ENCODE assay signal across 19 cellular contexts in the genomic region with DNA sequence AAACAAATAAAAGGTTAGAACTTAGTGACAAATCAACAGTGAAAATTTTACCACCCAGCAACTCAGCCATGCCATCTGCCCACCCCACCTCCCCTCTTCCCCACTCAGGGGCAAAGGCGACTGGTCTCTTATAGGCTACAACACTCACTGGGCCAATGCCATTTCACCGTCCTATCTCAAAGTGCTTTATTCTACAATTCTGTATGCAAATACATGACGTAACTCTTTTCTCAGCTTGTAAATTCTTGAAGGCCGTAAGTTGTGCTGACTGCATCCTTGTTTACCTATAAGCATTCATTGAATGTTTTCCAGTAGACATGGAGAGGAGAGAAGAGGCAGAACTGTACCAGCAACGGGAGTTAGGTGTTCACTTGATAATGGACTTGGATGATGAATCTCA. TPM values are rescaled to one million over a fixed set of nuclear protein-coding genes. Genes with fewer than 3 reads are reported as not detected.
"Had no signal": no experiment of that assay in that cellular context is flagged by ENCODE, and none has a peak within 500 bp of the region (broad histone marks: within the 10 kb centered on the region; RNA-seq: fewer than 3 reads in every experiment).

No MANE protein-coding gene starts in this region.

- H3K9ac ChIP-seq: parathyroid adenoma had no signal

- H3K4me3 ChIP-seq: sigmoid colon, thyroid gland had no signal

- H3K4me1 ChIP-seq: sigmoid colon, thyroid gland had no signal

- H3K27ac ChIP-seq: epithelial cell of prostate, parathyroid adenoma, sigmoid colon, thyroid gland, WERI-Rb-1 had no signal

- DNase-seq: activated CD4-positive, alpha-beta T cell treated with anti-CD3 and anti-CD28 coated beads for 1 hour; activated CD8-positive, alpha-beta memory T cell treated with anti-CD3 and anti-CD28 coated beads for 24 hours; activated CD8-positive, alpha-beta memory T cell treated with anti-CD3 and anti-CD28 coated beads, Interleukin-2, amount 50 U/mL, for 48 hours; activated effector memory CD4-positive, alpha-beta T cell treated with anti-CD3 and anti-CD28 coated beads, Interleukin-2, amount 50 U/mL, for 16 hours; activated T-cell treated with anti-CD3 and anti-CD28 coated beads, Interleukin-2, amount 50 U/mL, for 48 hours; dermis blood vessel endothelial cell; effector memory CD8-positive, alpha-beta T cell; foreskin fibroblast; hippocampal formation; kidney; naive thymus-derived CD8-positive, alpha-beta T cell; sigmoid colon; stimulated activated naive B cell treated with anti-CD40 and anti-IgM and Interleukin-4, amounts not matched to agents 10 μg/mL and 1 μg/mL and 100 μg/mL, for 72 hours; thyroid gland; WERI-Rb-1 had no signal

- H3K27me3 ChIP-seq: sigmoid colon, thyroid gland had no signal

- H3K9me3 ChIP-seq: sigmoid colon, thyroid gland had no signal

- ATAC-seq: effector memory CD8-positive, alpha-beta T cell; naive thymus-derived CD8-positive, alpha-beta T cell; stimulated activated naive B cell treated with anti-CD40 and anti-IgM and Interleukin-4, amounts not matched to agents 10 μg/mL and 1 μg/mL and 100 μg/mL, for 72 hours had no signal

- H3K36me3 ChIP-seq: sigmoid colon, thyroid gland, WERI-Rb-1 had no signal

RNA-seq across cellular contexts. Expression of a gene that starts 15.6 kb away (rescaled TPM):
- total RNA-seq: astrocyte; chondrocyte; dermis blood vessel endothelial cell; naive thymus-derived CD8-positive, alpha-beta T cell; sigmoid colon had no signal
